Comparison of ENCODE assay signal across 8 cellular contexts in genomic region chr10:11631890-11632587, GRCh38.
DNase-seq lines count a peak whose midpoint lies in the region; ATAC-seq lines count a peak whose summit lies in the region.

No MANE protein-coding gene starts in this region.

- H3K9me3 Mint-ChIP-seq in effector memory CD8-positive, alpha-beta T cell = no peaks in the 10 kb centered on the region

- ATAC-seq in GM18502 (IDR thresholded peaks at IDR 0.05; ENCODE audit: poor library complexity, unreplicated experiment) (peak; percentile 97), GM21515 (IDR thresholded peaks at IDR 0.05; ENCODE audit: unreplicated experiment) (peak; percentile 96), HG03521 (IDR thresholded peaks at IDR 0.05; ENCODE audit: unreplicated experiment) (peak; percentile 97)
- peak; percentile 96 for ATAC-seq in effector memory CD8-positive, alpha-beta T cell (replicated peaks)

- no peaks in the 10 kb centered on the region for H3K36me3 Mint-ChIP-seq in effector memory CD8-positive, alpha-beta T cell (ENCODE audit: insufficient read depth)

- peak overlapping the region in 1 of 2 donors; percentile 29 for H3K27ac Mint-ChIP-seq in effector memory CD8-positive, alpha-beta T cell

- H3K4me1 Mint-ChIP-seq in effector memory CD8-positive, alpha-beta T cell (ENCODE audit: low read depth in 2 of 2) = peaks cover 4 to 5% of the 10 kb centered on the region in 2 donors

- peak overlapping the region; percentile 47 to 54 for H3K4me3 Mint-ChIP-seq in effector memory CD8-positive, alpha-beta T cell

- DNase-seq in effector memory CD8-positive, alpha-beta T cell = peak in 2 of 3 experiments; percentile 10 to 14
- DNase-seq in 8988T (no peak), NCI-H510A treated with DMSO at 0.1 percent for 48 hours (lab: John Stamatoyannopoulos, UW) (no peak), NCI-H1694 treated with DMSO at 0.1 percent for 48 hours (lab: John Stamatoyannopoulos, UW) (no peak), OCI-M2 (lab: John Stamatoyannopoulos, UW; ENCODE audit: unreplicated experiment) (no peak)

- H3K27me3 Mint-ChIP-seq in effector memory CD8-positive, alpha-beta T cell = peaks cover 5 to 12% of the 10 kb centered on the region in 2 donors

Comparison
In these comparisons a context has a peak if more than half of its experiments do, and no peak if none do; other contexts are left out.
1. DNase-seq: peak in effector memory CD8-positive, alpha-beta T cell (2 of 3); none in 8988T (single experiment), NCI-H510A treated with DMSO at 0.1 percent for 48 hours (single experiment), NCI-H1694 treated with DMSO at 0.1 percent for 48 hours (single experiment) and OCI-M2 (single experiment).
2. Peak in every context shown above with its lines, with median percentiles within 50 percentile points of each other: ATAC-seq.